In the genomic region with DNA sequence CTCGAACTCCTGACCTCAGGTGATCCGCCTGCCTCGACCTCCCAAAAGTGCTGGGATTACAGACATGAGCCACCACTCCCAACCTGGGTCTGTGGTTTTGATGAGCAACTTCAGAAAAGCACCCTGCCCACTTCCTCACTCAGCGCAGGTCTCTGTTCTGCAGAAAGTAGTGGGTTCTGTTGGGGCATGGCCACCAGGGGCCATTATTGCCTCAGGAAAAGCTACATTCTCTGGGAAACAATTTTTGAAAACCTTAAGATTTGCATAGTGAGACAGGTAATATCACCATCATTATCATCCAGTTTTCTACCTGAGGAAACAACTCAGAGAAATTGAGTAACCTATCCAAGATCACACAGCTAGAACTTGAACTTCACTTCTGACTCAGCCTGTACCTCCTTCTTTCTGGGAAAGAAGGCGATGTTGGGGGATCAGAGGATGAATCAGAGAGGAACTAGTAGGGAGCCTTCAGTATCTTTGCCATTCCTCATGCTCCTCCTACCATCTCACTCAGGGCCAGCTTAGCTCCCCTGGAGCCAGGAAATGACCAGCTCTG, we compare ENCODE assay signal across 12 cellular contexts. TPM values are rescaled to one million over a fixed set of nuclear protein-coding genes. Genes with fewer than 3 reads are reported as not detected.
DNase-seq lines count a peak whose midpoint lies in the region; ATAC-seq and TF ChIP-seq lines count a peak whose summit lies in the region.
"Had no signal": no experiment of that assay in that cellular context is flagged by ENCODE, and none has a peak within 500 bp of the region (broad histone marks: within the 10 kb centered on the region; RNA-seq: fewer than 3 reads in every experiment).

No MANE protein-coding gene starts in this region.

- no peak overlapping the region for H2AFZ ChIP-seq in neural progenitor cell (replicated peaks)

- CTCF ChIA-PET in activated CD4-positive, alpha-beta T cell treated with anti-CD3 and anti-CD28 coated beads for 36 hours (lab: Charles Lee) = interaction anchor here (0.5 to 11.5 kb wide), 19 partner anchors 11 to 227 kb away, joined by 3 to 220 read pairs (median 3); a partner anchor contains a TSS
- CTCF ChIA-PET in activated naive CD4-positive, alpha-beta T cell treated with anti-CD3 and anti-CD28 coated beads, Interleukin-2, amount 10 ng/mL, durations not matched to agents 7 days and 5 days (lab: Charles Lee) = interaction anchor here (0.7 to 11.3 kb wide), 12 partner anchors 10 to 244 kb away, joined by 3 to 237 read pairs (median 8); a partner anchor contains a TSS

- no peak overlapping the region for H3K9ac ChIP-seq in neural progenitor cell

- DNase-seq in activated CD4-positive, alpha-beta T cell treated with anti-CD3 and anti-CD28 coated beads for 36 hours = peak; percentile 68
- DNase-seq in activated CD4-positive, alpha-beta T cell treated with anti-CD3 and anti-CD28 coated beads, Interleukin-2, amount 50 U/mL, for 4 hours = no peak
- DNase-seq in LHCN-M2 (ENCODE audit: low read depth) = peak; percentile 70
- DNase-seq in activated naive CD4-positive, alpha-beta T cell treated with anti-CD3 and anti-CD28 coated beads, Interleukin-2, amount 10 ng/mL, durations not matched to agents 7 days and 5 days = peak; percentile 63
- DNase-seq in neural progenitor cell (ENCODE audit: low spot score) = no peak
- DNase-seq in islet precursor cell = no peak
- no peak for DNase-seq in hippocampal formation (lab: John Stamatoyannopoulos, UW)
- DNase-seq in hypothalamus (lab: John Stamatoyannopoulos, UW) = no peak
- DNase-seq: C1 segment of cervical spinal cord, heart left ventricle, NCI-H1105 treated with DMSO at 0.1 percent for 48 hours, nucleus accumbens had no signal

- H3K9me3 Mint-ChIP-seq in activated CD4-positive, alpha-beta T cell treated with anti-CD3 and anti-CD28 coated beads for 36 hours (ENCODE audit: low read depth) = no peaks in the 10 kb centered on the region
- H3K9me3 Mint-ChIP-seq in activated naive CD4-positive, alpha-beta T cell treated with anti-CD3 and anti-CD28 coated beads, Interleukin-2, amount 10 ng/mL, durations not matched to agents 7 days and 5 days = no peaks in the 10 kb centered on the region
- no peaks in the 10 kb centered on the region for H3K9me3 Mint-ChIP-seq in neural progenitor cell

- no peak overlapping the region for H3K27ac ChIP-seq in neural progenitor cell
- H3K27ac ChIP-seq: heart left ventricle had no signal

- no peaks in the 10 kb centered on the region for H3K9me3 ChIP-seq in neural progenitor cell (ENCODE audit: low read depth)
- H3K9me3 ChIP-seq: heart left ventricle had no signal

- H3K4me2 ChIP-seq in neural progenitor cell = no peak overlapping the region

- no peaks in the 10 kb centered on the region for H3K79me2 ChIP-seq in neural progenitor cell (ENCODE audit: low read depth)

- H3K4me1 ChIP-seq in neural progenitor cell = peaks cover 3% of the 10 kb centered on the region

- H3K36me3 ChIP-seq in neural progenitor cell = no peaks in the 10 kb centered on the region
- H3K36me3 ChIP-seq: heart left ventricle had no signal

- POLR2A ChIA-PET in activated CD4-positive, alpha-beta T cell treated with anti-CD3 and anti-CD28 coated beads for 36 hours (lab: Charles Lee) = interaction anchor here (0.6 to 1.0 kb wide), 2 partner anchors 42 to 44 kb away, joined by 3 read pairs; a partner anchor contains a TSS

- H3K27ac Mint-ChIP-seq in activated CD4-positive, alpha-beta T cell treated with anti-CD3 and anti-CD28 coated beads for 36 hours = no peak overlapping the region
- no peak overlapping the region for H3K27ac Mint-ChIP-seq in activated naive CD4-positive, alpha-beta T cell treated with anti-CD3 and anti-CD28 coated beads, Interleukin-2, amount 10 ng/mL, durations not matched to agents 7 days and 5 days
- H3K27ac Mint-ChIP-seq in neural progenitor cell = no peak overlapping the region

- no peak overlapping the region for H3K4me3 Mint-ChIP-seq in activated CD4-positive, alpha-beta T cell treated with anti-CD3 and anti-CD28 coated beads for 36 hours
- H3K4me3 Mint-ChIP-seq in activated naive CD4-positive, alpha-beta T cell treated with anti-CD3 and anti-CD28 coated beads, Interleukin-2, amount 10 ng/mL, durations not matched to agents 7 days and 5 days = no peak overlapping the region
- H3K4me3 Mint-ChIP-seq in neural progenitor cell = no peak overlapping the region

- H3K27me3 ChIP-seq in neural progenitor cell = peaks cover 8% of the 10 kb centered on the region

- peak; percentile 20 for TF ChIP-seq CTCF in neural progenitor cell (IDR thresholded peaks at IDR 0.05)

- ATAC-seq in activated CD4-positive, alpha-beta T cell treated with anti-CD3 and anti-CD28 coated beads for 36 hours = peak; percentile 90
- ATAC-seq: heart left ventricle had no signal

- peaks cover 21% of the 10 kb centered on the region for H3K4me1 Mint-ChIP-seq in activated CD4-positive, alpha-beta T cell treated with anti-CD3 and anti-CD28 coated beads for 36 hours
- H3K4me1 Mint-ChIP-seq in activated naive CD4-positive, alpha-beta T cell treated with anti-CD3 and anti-CD28 coated beads, Interleukin-2, amount 10 ng/mL, durations not matched to agents 7 days and 5 days = peaks cover 20% of the 10 kb centered on the region
- peaks cover 18% of the 10 kb centered on the region for H3K4me1 Mint-ChIP-seq in neural progenitor cell

- H3F3A ChIP-seq in neural progenitor cell (ENCODE audit: low read depth) = no peaks in the 10 kb centered on the region

- H4K20me1 ChIP-seq in neural progenitor cell (ENCODE audit: low read depth) = no peaks in the 10 kb centered on the region

- intact Hi-C loops in activated CD4-positive, alpha-beta T cell treated with anti-CD3 and anti-CD28 coated beads for 36 hours (cut with DNase I, micrococcal nuclease) = loop anchor here in 1 of 2 experiments (1.0 kb wide), 1 partner anchor 21 kb away; a partner anchor contains a TSS

- H3K4me3 ChIP-seq in neural progenitor cell = no peak overlapping the region
- H3K4me3 ChIP-seq: heart left ventricle had no signal

- H3K27me3 Mint-ChIP-seq in activated CD4-positive, alpha-beta T cell treated with anti-CD3 and anti-CD28 coated beads for 36 hours = peaks cover 27% of the 10 kb centered on the region
- peaks cover 79% of the 10 kb centered on the region for H3K27me3 Mint-ChIP-seq in activated naive CD4-positive, alpha-beta T cell treated with anti-CD3 and anti-CD28 coated beads, Interleukin-2, amount 10 ng/mL, durations not matched to agents 7 days and 5 days
- H3K27me3 Mint-ChIP-seq in neural progenitor cell (ENCODE audit: insufficient read depth, low read depth) = peaks cover 6% of the 10 kb centered on the region

- no peaks in the 10 kb centered on the region for H3K36me3 Mint-ChIP-seq in activated CD4-positive, alpha-beta T cell treated with anti-CD3 and anti-CD28 coated beads for 36 hours (ENCODE audit: low read depth)
- H3K36me3 Mint-ChIP-seq in activated naive CD4-positive, alpha-beta T cell treated with anti-CD3 and anti-CD28 coated beads, Interleukin-2, amount 10 ng/mL, durations not matched to agents 7 days and 5 days = no peaks in the 10 kb centered on the region
- H3K36me3 Mint-ChIP-seq in neural progenitor cell = no peaks in the 10 kb centered on the region

RNA-seq across cellular contexts. Expression of a gene that starts 7.1 kb away (rescaled TPM):
- total RNA-seq in activated CD4-positive, alpha-beta T cell treated with anti-CD3 and anti-CD28 coated beads for 36 hours = under 1 TPM in 1 of 2 experiments, not detected in 1; 0.02 TPM
- total RNA-seq in LHCN-M2 (2014; rRNA removed) = 470 and 483 TPM in 2 replicates
- 766 TPM for polyA plus RNA-seq in LHCN-M2 (2012)
- 83.8 and 219 TPM in 2 replicates for total RNA-seq in neural progenitor cell (ENCODE audit: low replicate concordance)

RNA-seq across cellular contexts. Expression of a gene that starts 21.1 kb away (rescaled TPM):
- total RNA-seq in activated CD4-positive, alpha-beta T cell treated with anti-CD3 and anti-CD28 coated beads for 36 hours = under 1 TPM; 0.88 to 0.98 TPM
- total RNA-seq in LHCN-M2 (2014; rRNA removed) (1.5 and 2.2 TPM in 2 replicates), neural progenitor cell (ENCODE audit: low replicate concordance) (110 and 156 TPM in 2 replicates)
- polyA plus RNA-seq in LHCN-M2 (2012) = 2.8 TPM

RNA-seq across cellular contexts. Expression of a gene that starts 42.4 kb away (rescaled TPM):
- not detected for total RNA-seq in activated CD4-positive, alpha-beta T cell treated with anti-CD3 and anti-CD28 coated beads for 36 hours
- not detected in 2 replicates for total RNA-seq in LHCN-M2 (2014; rRNA removed)
- polyA plus RNA-seq in LHCN-M2 (2012) = 0.17 TPM
- 0.46 TPM in 1 of 2 replicates, not detected in the other for total RNA-seq in neural progenitor cell (ENCODE audit: low replicate concordance)

RNA-seq across cellular contexts. Expression of a gene that starts 44.0 kb away (rescaled TPM):
- total RNA-seq in activated CD4-positive, alpha-beta T cell treated with anti-CD3 and anti-CD28 coated beads for 36 hours = 10 to 100 TPM; 31.0 to 40.5 TPM
- 10.0 and 11.2 TPM in 2 replicates for total RNA-seq in LHCN-M2 (2014; rRNA removed)
- 10.6 TPM for polyA plus RNA-seq in LHCN-M2 (2012)
- total RNA-seq in neural progenitor cell (ENCODE audit: low replicate concordance) = 21.4 and 26.5 TPM in 2 replicates

RNA-seq across cellular contexts. Expression of a gene that starts 44.3 kb away (rescaled TPM):
- total RNA-seq in activated CD4-positive, alpha-beta T cell treated with anti-CD3 and anti-CD28 coated beads for 36 hours = 10 to 100 TPM; 48.4 to 65.2 TPM
- total RNA-seq in LHCN-M2 (2014; rRNA removed) = 14.2 and 25.6 TPM in 2 replicates
- polyA plus RNA-seq in LHCN-M2 (2012) = 15.8 TPM
- 17.4 and 23.7 TPM in 2 replicates for total RNA-seq in neural progenitor cell (ENCODE audit: low replicate concordance)

Comparison
In these comparisons a context has a peak if more than half of its experiments do, and no peak if none do; other contexts are left out.
1. DNase-seq: peak in activated CD4-positive, alpha-beta T cell treated with anti-CD3 and anti-CD28 coated beads for 36 hours (single experiment), LHCN-M2 (single experiment) and activated naive CD4-positive, alpha-beta T cell treated with anti-CD3 and anti-CD28 coated beads, Interleukin-2, amount 10 ng/mL, durations not matched to agents 7 days and 5 days (single experiment); none in activated CD4-positive, alpha-beta T cell treated with anti-CD3 and anti-CD28 coated beads, Interleukin-2, amount 50 U/mL, for 4 hours (0 of 2), neural progenitor cell (single experiment), islet precursor cell (single experiment), hippocampal formation (0 of 2) and hypothalamus (0 of 51).
2. RNA of a gene that starts 7.1 kb away (total RNA-seq): 470 to 483 TPM in LHCN-M2 and 83.8 to 219 TPM in neural progenitor cell; 0.02 TPM in activated CD4-positive, alpha-beta T cell treated with anti-CD3 and anti-CD28 coated beads for 36 hours; every median in the first group is over 10 times any median in the second.
3. RNA of a gene that starts 21.1 kb away (total RNA-seq): 110 to 156 TPM in neural progenitor cell; 1.5 to 2.2 TPM in LHCN-M2 and 0.88 to 0.98 TPM in activated CD4-positive, alpha-beta T cell treated with anti-CD3 and anti-CD28 coated beads for 36 hours; every median in the first group is over 10 times any median in the second.